ENCODE assay signal across 1 cellular context in the genomic region with DNA sequence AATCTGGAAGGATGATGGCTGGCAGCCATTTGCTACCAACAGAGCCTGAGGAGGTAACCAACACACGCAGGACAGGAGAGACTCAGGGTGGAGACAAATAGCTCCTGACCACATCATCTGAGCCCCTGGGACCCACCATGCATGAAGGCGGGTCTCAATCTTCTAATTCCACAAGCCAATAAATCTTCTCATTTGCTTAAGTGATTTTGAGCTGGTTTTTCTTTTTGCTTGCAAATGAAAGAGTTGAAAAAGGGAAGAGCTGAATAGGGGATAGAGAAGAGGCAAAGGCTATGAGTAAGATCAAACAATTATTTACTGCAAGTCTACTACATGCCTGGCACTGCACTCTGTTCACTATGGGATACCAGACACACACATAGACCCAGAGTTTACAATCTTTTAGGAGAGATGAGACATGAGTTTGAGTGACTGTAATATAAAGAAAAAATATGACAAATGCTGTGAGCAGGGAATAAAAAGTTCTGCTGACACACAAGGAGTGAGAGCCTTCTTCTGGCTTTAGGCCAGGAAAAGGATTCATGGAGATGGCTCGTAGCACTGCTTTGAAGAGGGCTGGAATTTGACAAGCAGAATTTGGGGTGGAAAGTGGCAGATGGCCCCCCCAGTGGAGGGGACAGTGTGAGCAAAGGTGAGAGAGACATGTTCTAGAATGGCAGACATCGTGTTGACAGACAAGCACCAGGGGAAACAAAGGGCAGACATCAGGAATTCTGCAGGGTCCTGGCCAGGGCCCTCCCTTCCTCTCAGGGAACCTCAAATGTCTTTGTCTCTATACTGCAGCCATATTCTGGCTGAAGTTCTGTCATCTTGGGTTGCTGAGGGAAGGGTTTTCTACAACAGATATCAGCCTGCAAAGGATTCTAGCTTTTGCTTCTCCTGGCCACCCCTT.
TF ChIP-seq lines count a peak whose summit lies in the region.

No MANE protein-coding gene starts in this region.

TF ChIP-seq in H1, 55 proteins besides CTCF, POLR2A, EP300 and RAD21:
- TF ChIP-seq NRF1 (IDR thresholded peaks at IDR 0.05; ENCODE audit: low read depth, low read length) (no peak), BACH1 (IDR thresholded peaks at IDR 0.05; ENCODE audit: low read length) (no peak), ASH2L (IDR thresholded peaks at IDR 0.05; ENCODE audit: low read length) (no peak), MAFK (IDR thresholded peaks at IDR 0.05; ENCODE audit: low read depth, low read length) (no peak), TEAD4 (IDR thresholded peaks at IDR 0.05; ENCODE audit: low read depth, low read length) (no peak), KDM1A (IDR thresholded peaks at IDR 0.05; ENCODE audit: borderline replicate concordance, low read length) (no peak), SUZ12 (IDR thresholded peaks at IDR 0.05; ENCODE audit: low read length) (no peak), CREB1 (IDR thresholded peaks at IDR 0.05) (no peak), CHD1 (IDR thresholded peaks at IDR 0.05; ENCODE audit: low read depth, low read length) (no peak), RXRA (IDR thresholded peaks at IDR 0.05; ENCODE audit: insufficient read depth, low read depth, low read length) (no peak), CBX5 (IDR thresholded peaks at IDR 0.05; ENCODE audit: low read depth, low read length) (no peak), RFX5 (IDR thresholded peaks at IDR 0.05; ENCODE audit: borderline replicate concordance, low read depth, low read length) (no peak), FOSL1 (IDR thresholded peaks at IDR 0.05; ENCODE audit: insufficient read depth, low read depth, low read length) (no peak), TCF12 (IDR thresholded peaks at IDR 0.05; ENCODE audit: low read depth, low read length) (no peak), RNF2 (IDR thresholded peaks at IDR 0.05; ENCODE audit: borderline replicate concordance, low read depth, low read length, missing control alignments, poor library complexity, severe bottlenecking) (no peak), GTF2F1 (IDR thresholded peaks at IDR 0.05; ENCODE audit: borderline replicate concordance, low read depth, low read length) (no peak)
